In genomic region chr6:143061597-143062385, GRCh38 we compare ENCODE assay signal across 1 cellular context.
TF ChIP-seq lines count a peak whose summit lies in the region.

No MANE protein-coding gene starts in this region.

TF ChIP-seq in HepG2, 621 proteins besides CTCF, POLR2A, EP300 and RAD21 (continued from another document):
- TF ChIP-seq PAXIP1 (CRISPR knock-in tag; conservative IDR thresholded peaks at IDR 0.05) (peak; percentile 94), ZNF44 (CRISPR knock-in tag; IDR thresholded peaks at IDR 0.05) (no peak), NKX3-1 (CRISPR knock-in tag; IDR thresholded peaks at IDR 0.05) (0 out of 2 replicates have a peak, but pooled peaks have one; percentile 17), MAFF (IDR thresholded peaks at IDR 0.05; ENCODE audit: low read depth, low read length) (no peak), IRF9 (CRISPR knock-in tag; IDR thresholded peaks at IDR 0.05; ENCODE audit: borderline replicate concordance) (no peak), ZNF703 (CRISPR knock-in tag; IDR thresholded peaks at IDR 0.05; ENCODE audit: borderline replicate concordance) (no peak), SP140L (CRISPR knock-in tag; IDR thresholded peaks at IDR 0.05; ENCODE audit: borderline replicate concordance) (peak; percentile 71; the same call in 1 of the 2 replicates), ZNF558 (CRISPR knock-in tag; IDR thresholded peaks at IDR 0.05; ENCODE audit: borderline replicate concordance) (no peak), ZNF20 (CRISPR knock-in tag; IDR thresholded peaks at IDR 0.05) (no peak), HNF4A (CRISPR knock-in tag; IDR thresholded peaks at IDR 0.05) (peak; percentile 96), ZNF260 (CRISPR knock-in tag; IDR thresholded peaks at IDR 0.05; ENCODE audit: borderline replicate concordance, low read depth) (no peak), JUN (CRISPR knock-in tag; IDR thresholded peaks at IDR 0.05) (no peak), IRF2 (CRISPR knock-in tag; IDR thresholded peaks at IDR 0.05) (no peak), ZNF614 (CRISPR knock-in tag; IDR thresholded peaks at IDR 0.05; ENCODE audit: borderline replicate concordance) (peak; percentile 34; the same call in 1 of the 2 replicates), ARID2 (CRISPR knock-in tag; IDR thresholded peaks at IDR 0.05; ENCODE audit: borderline replicate concordance) (peak; percentile 80; the same call in 1 of the 2 replicates), JDP2 (CRISPR knock-in tag; IDR thresholded peaks at IDR 0.05; ENCODE audit: borderline replicate concordance) (no peak), SP5 (CRISPR knock-in tag; IDR thresholded peaks at IDR 0.05; ENCODE audit: borderline replicate concordance, low read depth) (no peak), TAF1 (CRISPR knock-in tag; IDR thresholded peaks at IDR 0.05) (no peak), ZNF143 (CRISPR knock-in tag; IDR thresholded peaks at IDR 0.05) (no peak), SP1 (IDR thresholded peaks at IDR 0.05) (no peak), SP1 (CRISPR knock-in tag; IDR thresholded peaks at IDR 0.05) (no peak), BRF2 (CRISPR knock-in tag; IDR thresholded peaks at IDR 0.05) (0 out of 2 replicates have a peak, but pooled peaks have one; percentile 54), SIX4 (CRISPR knock-in tag; IDR thresholded peaks at IDR 0.05) (0 out of 2 replicates have a peak, but pooled peaks have one; percentile 32), MTA3 (CRISPR knock-in tag; IDR thresholded peaks at IDR 0.05) (no peak), ZNF598 (CRISPR knock-in tag; IDR thresholded peaks at IDR 0.05; ENCODE audit: borderline replicate concordance) (no peak), THRA (CRISPR knock-in tag; IDR thresholded peaks at IDR 0.05; ENCODE audit: borderline replicate concordance) (0 out of 2 replicates have a peak, but pooled peaks have one; percentile 11), ADNP (CRISPR knock-in tag; IDR thresholded peaks at IDR 0.05) (no peak), LCORL (IDR thresholded peaks at IDR 0.05) (0 out of 2 replicates have a peak, but pooled peaks have one; percentile 17), LCORL (CRISPR knock-in tag; IDR thresholded peaks at IDR 0.05) (no peak; the same call in 1 of the 2 replicates), TCF7 (IDR thresholded peaks at IDR 0.05; ENCODE audit: low read depth) (no peak), ZNF552 (CRISPR knock-in tag; IDR thresholded peaks at IDR 0.05; ENCODE audit: borderline replicate concordance) (no peak), REPIN1 (CRISPR knock-in tag; IDR thresholded peaks at IDR 0.05; ENCODE audit: borderline replicate concordance, low read depth) (peak; percentile 60)
- TF ChIP-seq, protein P1, sequence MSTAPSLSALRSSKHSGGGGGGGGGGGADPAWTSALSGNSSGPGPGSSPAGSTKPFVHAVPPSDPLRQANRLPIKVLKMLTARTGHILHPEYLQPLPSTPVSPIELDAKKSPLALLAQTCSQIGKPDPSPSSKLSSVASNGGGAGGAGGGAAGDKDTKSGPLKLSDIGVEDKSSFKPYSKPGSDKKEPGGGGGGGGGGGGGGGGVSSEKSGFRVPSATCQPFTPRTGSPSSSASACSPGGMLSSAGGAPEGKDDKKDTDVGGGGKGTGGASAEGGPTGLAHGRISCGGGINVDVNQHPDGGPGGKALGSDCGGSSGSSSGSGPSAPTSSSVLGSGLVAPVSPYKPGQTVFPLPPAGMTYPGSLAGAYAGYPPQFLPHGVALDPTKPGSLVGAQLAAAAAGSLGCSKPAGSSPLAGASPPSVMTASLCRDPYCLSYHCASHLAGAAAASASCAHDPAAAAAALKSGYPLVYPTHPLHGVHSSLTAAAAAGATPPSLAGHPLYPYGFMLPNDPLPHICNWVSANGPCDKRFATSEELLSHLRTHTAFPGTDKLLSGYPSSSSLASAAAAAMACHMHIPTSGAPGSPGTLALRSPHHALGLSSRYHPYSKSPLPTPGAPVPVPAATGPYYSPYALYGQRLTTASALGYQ (CRISPR knock-in tag; IDR thresholded peaks at IDR 0.05), result peak; percentile 20; the same call in 1 of the 2 replicates
